18 cellular contexts compared by ENCODE assay signal in genomic region chr3:64392001-64392400, GRCh38.
"Had no signal": no experiment of that assay in that cellular context is flagged by ENCODE, and none has a peak within 500 bp of the region (broad histone marks: within the 10 kb centered on the region; RNA-seq: fewer than 3 reads in every experiment).

No MANE protein-coding gene starts in this region.

- DNase-seq: activated CD4-positive, alpha-beta T cell treated with anti-CD3 and anti-CD28 coated beads for 4 hours; activated CD8-positive, alpha-beta T cell treated with anti-CD3 and anti-CD28 coated beads for 36 hours; activated effector memory CD4-positive, alpha-beta T cell treated with Interleukin-2 at 50 U/mL for 16 hours; activated T-cell treated with anti-CD3 and anti-CD28 coated beads, Interleukin-2, amount 50 U/mL, for 4 hours; amygdala; cerebellar nuclear complex; effector memory CD4-positive, alpha-beta T cell; hippocampal formation; left ventricle myocardium inferior; psoas muscle; spleen; stimulated activated naive CD8-positive, alpha-beta T cell treated with anti-CD3 and anti-CD28 coated beads, Interleukin-15, amount 100 ng/mL, for 72 hours; T-helper 1 cell; upper lobe of left lung had no signal

- ATAC-seq: activated CD8-positive, alpha-beta T cell treated with anti-CD3 and anti-CD28 coated beads for 36 hours; activated naive CD4-positive, alpha-beta T cell treated with anti-CD3 and anti-CD28 coated beads, Interleukin-2, amount 50 U/mL, for 72 hours; activated T-cell treated with anti-CD3 and anti-CD28 coated beads, Interleukin-2, amount 50 U/mL, for 4 hours; psoas muscle; sciatic nerve; stimulated activated naive CD8-positive, alpha-beta T cell treated with anti-CD3 and anti-CD28 coated beads, Interleukin-15, amount 100 ng/mL, for 72 hours had no signal

- H3K9me3 ChIP-seq: left ventricle myocardium inferior, psoas muscle, spleen, upper lobe of left lung had no signal

- H3K4me3 Mint-ChIP-seq: activated CD8-positive, alpha-beta T cell treated with anti-CD3 and anti-CD28 coated beads for 36 hours; activated T-cell treated with anti-CD3 and anti-CD28 coated beads, Interleukin-2, amount 50 U/mL, for 4 hours; dendritic cell treated with granulocyte-macrophage colony-stimulating factor and Interleukin-4, amounts not matched to agents 40 ng/mL and 50 ng/mL, for 4 days; stimulated activated naive CD8-positive, alpha-beta T cell treated with anti-CD3 and anti-CD28 coated beads, Interleukin-15, amount 100 ng/mL, for 72 hours had no signal

- FAIRE-seq: keratinocyte had no signal

- H3K4me1 ChIP-seq: left ventricle myocardium inferior, psoas muscle, spleen had no signal

- H3K4me1 Mint-ChIP-seq: stimulated activated naive CD8-positive, alpha-beta T cell treated with anti-CD3 and anti-CD28 coated beads, Interleukin-15, amount 100 ng/mL, for 72 hours had no signal

- H3K27me3 Mint-ChIP-seq: dendritic cell treated with granulocyte-macrophage colony-stimulating factor and Interleukin-4, amounts not matched to agents 40 ng/mL and 50 ng/mL, for 4 days had no signal

- H3K27ac ChIP-seq: left ventricle myocardium inferior, psoas muscle, spleen, upper lobe of left lung had no signal

- H3K27me3 ChIP-seq: spleen, upper lobe of left lung had no signal

- H3K36me3 ChIP-seq: left ventricle myocardium inferior, spleen, upper lobe of left lung had no signal

- H3K9me3 Mint-ChIP-seq: activated CD8-positive, alpha-beta T cell treated with anti-CD3 and anti-CD28 coated beads for 36 hours; activated naive CD4-positive, alpha-beta T cell treated with anti-CD3 and anti-CD28 coated beads, Interleukin-2, amount 50 U/mL, for 72 hours; activated T-cell treated with anti-CD3 and anti-CD28 coated beads, Interleukin-2, amount 50 U/mL, for 4 hours; dendritic cell treated with granulocyte-macrophage colony-stimulating factor and Interleukin-4, amounts not matched to agents 40 ng/mL and 50 ng/mL, for 4 days; stimulated activated naive CD8-positive, alpha-beta T cell treated with anti-CD3 and anti-CD28 coated beads, Interleukin-15, amount 100 ng/mL, for 72 hours had no signal

- H3K27ac Mint-ChIP-seq: activated CD8-positive, alpha-beta T cell treated with anti-CD3 and anti-CD28 coated beads for 36 hours; activated naive CD4-positive, alpha-beta T cell treated with anti-CD3 and anti-CD28 coated beads, Interleukin-2, amount 50 U/mL, for 72 hours; dendritic cell treated with granulocyte-macrophage colony-stimulating factor and Interleukin-4, amounts not matched to agents 40 ng/mL and 50 ng/mL, for 4 days; stimulated activated naive CD8-positive, alpha-beta T cell treated with anti-CD3 and anti-CD28 coated beads, Interleukin-15, amount 100 ng/mL, for 72 hours had no signal

- H3K36me3 Mint-ChIP-seq: activated naive CD4-positive, alpha-beta T cell treated with anti-CD3 and anti-CD28 coated beads, Interleukin-2, amount 50 U/mL, for 72 hours had no signal

- H3K4me3 ChIP-seq: left ventricle myocardium inferior, psoas muscle, spleen, upper lobe of left lung had no signal
